ENCODE assay signal across 34 cellular contexts in the genomic region with DNA sequence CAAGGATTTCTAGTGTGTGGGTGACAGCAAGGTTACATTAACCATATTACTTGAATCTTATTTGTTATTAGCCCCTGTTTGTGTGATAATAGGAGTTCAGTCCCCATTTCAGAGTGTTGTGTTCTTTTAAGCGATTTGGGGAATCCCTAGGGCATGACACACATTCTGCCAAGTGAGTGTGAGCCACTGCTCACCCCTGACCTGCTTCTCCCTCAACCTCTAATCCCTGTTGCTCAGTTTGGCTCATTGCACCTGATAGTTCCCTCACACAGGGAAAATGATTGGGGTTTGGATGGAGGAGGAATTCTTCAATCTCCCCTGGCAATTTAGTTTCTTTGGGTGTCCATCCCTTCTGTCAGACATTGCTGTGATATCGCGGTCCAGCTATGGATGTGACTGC.
"Had no signal": no experiment of that assay in that cellular context is flagged by ENCODE, and none has a peak within 500 bp of the region (broad histone marks: within the 10 kb centered on the region; RNA-seq: fewer than 3 reads in every experiment).

No MANE protein-coding gene starts in this region.

- H3K9me3 ChIP-seq: adrenal gland, body of pancreas, breast epithelium had no signal

- H3K36me3 ChIP-seq: adrenal gland, brain microvascular endothelial cell, breast epithelium had no signal

- H3K27me3 ChIP-seq: adrenal gland, body of pancreas, brain microvascular endothelial cell, breast epithelium had no signal

- H3K4me1 ChIP-seq: adrenal gland, body of pancreas, breast epithelium had no signal

- DNase-seq: activated B cell treated with CpG ODN at 0.5 μM for 24 hours; activated CD4-positive, alpha-beta memory T cell treated with anti-CD3 and anti-CD28 coated beads for 36 hours; activated CD4-positive, alpha-beta T cell treated with anti-CD3 and anti-CD28 coated beads for 4 hours; activated CD4-positive, alpha-beta T cell treated with anti-CD3 and anti-CD28 coated beads, Interleukin-2, amount 10 ng/mL, durations not matched to agents 24 days and 14 days; activated CD4-positive, alpha-beta T cell treated with anti-CD3 and anti-CD28 coated beads, Interleukin-2, amount 50 U/mL, for 1 hour; activated CD4-positive, alpha-beta T cell treated with anti-CD3 and anti-CD28 coated beads, Interleukin-2, amount 50 U/mL, for 4 hours; activated CD4-positive, CD25-positive, alpha-beta regulatory T cell treated with anti-CD3 and anti-CD28 coated beads, Interleukin-2, amount 50 U/mL, for 72 hours; activated CD8-positive, alpha-beta memory T cell treated with anti-CD3 and anti-CD28 coated beads, Interleukin-2, amount 50 U/mL, for 4 hours; activated CD8-positive, alpha-beta T cell treated with anti-CD3 and anti-CD28 coated beads for 36 hours; activated effector memory CD4-positive, alpha-beta T cell treated with anti-CD3 and anti-CD28 coated beads, Interleukin-2, amount 50 U/mL, for 16 hours; activated gamma-delta T cell treated with Interleukin-2 at 50 U/mL for 16 hours; activated naive CD4-positive, alpha-beta T cell; activated naive CD4-positive, alpha-beta T cell treated with anti-CD3 and anti-CD28 coated beads for 36 hours; activated naive CD4-positive, alpha-beta T cell treated with anti-CD3 and anti-CD28 coated beads, Interleukin-2, amount 50 U/mL, for 16 hours; activated naive CD8-positive, alpha-beta T cell treated with anti-CD3 and anti-CD28 coated beads for 36 hours; activated T-cell treated with anti-CD3 and anti-CD28 coated beads for 4 hours; activated T-cell treated with anti-CD3 and anti-CD28 coated beads, Interleukin-2, amount 50 U/mL, for 1 hour; activated T-cell treated with anti-CD3 and anti-CD28 coated beads, Interleukin-2, amount 50 U/mL, for 4 hours; activated T-cell treated with anti-CD3 and anti-CD28 coated beads, Interleukin-2, amount 50 U/mL, for 72 hours; adrenal gland; amniotic stem cell; aorta; body of pancreas; brain microvascular endothelial cell; central memory CD4-positive, alpha-beta T cell; T-helper 1 cell; T-helper 2 cell; T-helper 9 cell had no signal

- ATAC-seq: activated CD8-positive, alpha-beta T cell treated with anti-CD3 and anti-CD28 coated beads for 36 hours; activated naive CD4-positive, alpha-beta T cell treated with anti-CD3 and anti-CD28 coated beads, Interleukin-2, amount 50 U/mL, for 72 hours; activated T-cell treated with anti-CD3 and anti-CD28 coated beads, Interleukin-2, amount 50 U/mL, for 4 hours; activated T-cell treated with anti-CD3 and anti-CD28 coated beads, Interleukin-2, amount 50 U/mL, for 72 hours; activated T-helper 17 cell treated with anti-CD3 and anti-CD28 coated beads, Interleukin-2, amount 50 U/mL, for 72 hours; body of pancreas had no signal

- FAIRE-seq: astrocyte, TTC549 had no signal

- H3K27ac ChIP-seq: adrenal gland, body of pancreas, brain microvascular endothelial cell, breast epithelium, VCaP had no signal

- H3K4me3 ChIP-seq: adrenal gland, body of pancreas, breast epithelium had no signal
